19 cellular contexts compared by ENCODE assay signal in the genomic region with DNA sequence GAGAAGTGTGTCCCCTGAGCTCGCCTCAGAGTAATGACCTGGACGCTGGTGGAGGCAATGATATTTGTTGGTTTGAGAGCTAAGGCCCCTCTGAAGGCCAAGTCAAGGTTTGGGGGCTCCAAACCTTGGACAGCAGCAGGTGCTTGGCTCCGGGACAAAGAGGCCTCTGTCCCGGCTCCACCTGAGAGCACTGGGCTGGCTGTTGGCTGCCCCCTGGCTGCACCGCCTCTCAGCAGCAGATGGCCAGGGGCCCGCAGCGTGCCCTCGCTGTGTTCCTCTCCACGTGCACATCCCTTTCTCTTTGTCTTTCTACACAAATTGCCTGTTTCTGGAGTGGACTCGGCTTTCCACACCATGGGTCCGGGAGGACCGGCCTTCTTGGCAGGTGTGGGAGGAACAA.
DNase-seq lines count a peak whose midpoint lies in the region; ATAC-seq and TF ChIP-seq lines count a peak whose summit lies in the region.
"Had no signal": no experiment of that assay in that cellular context is flagged by ENCODE, and none has a peak within 500 bp of the region (broad histone marks: within the 10 kb centered on the region; RNA-seq: fewer than 3 reads in every experiment).

No MANE protein-coding gene starts in this region.

- TF ChIP-seq CTCF in AG09309 (IDR thresholded peaks at IDR 0.05; ENCODE audit: control insufficient read depth, insufficient read depth, low read depth, low read length, missing control alignments) (peak; percentile 18), Loucy (conservative IDR thresholded peaks at IDR 0.05; ENCODE audit: low read length) (peak; percentile 63), dorsolateral prefrontal cortex (IDR thresholded peaks at IDR 0.05 in 54 of 56, conservative IDR thresholded peaks at IDR 0.05 in 2 of 56; ENCODE audit: low read depth in 1 of 56, partially characterized antibody in 56 of 56) (peak in 55 of 56 donors; percentile 38 to 88 (median 66)), neural progenitor cell (IDR thresholded peaks at IDR 0.05) (peak; percentile 60)

- H3K4me2 ChIP-seq in Loucy (ENCODE audit: low read depth, low read length, poor library complexity, severe bottlenecking), result no peak overlapping the region
- H3K4me2 ChIP-seq in neural progenitor cell, result no peak overlapping the region
- no peak overlapping the region for H3K4me2 ChIP-seq in Karpas-422 (ENCODE audit: low read depth, low read length, poor library complexity, severe bottlenecking)

- intact Hi-C loops in dorsolateral prefrontal cortex (cut with DNase I), result loop anchor here (5.0 to 10.0 kb wide), 11 partner anchors 139 to 757 kb away; partner anchors contain the start of genes NTM (in 2 of the 2) and SNX19 (in 1 of the 2)

- peak overlapping the region; percentile 73 for H3K9ac ChIP-seq in Loucy (ENCODE audit: low read depth, low read length, poor library complexity, severe bottlenecking)
- H3K9ac ChIP-seq in neural progenitor cell, result no peak overlapping the region
- H3K9ac ChIP-seq in Karpas-422 (ENCODE audit: low read length), result no peak overlapping the region

- CTCF ChIA-PET in HEK293T (lab: Yijun Ruan, JAX), result interaction anchor here (0.6 to 0.7 kb wide), 2 partner anchors 607 to 809 kb away, joined by 3 read pairs; no protein-coding TSS in a partner anchor

- H3K9me3 ChIP-seq in Loucy (ENCODE audit: insufficient read depth, low read depth, low read length) (no peaks in the 10 kb centered on the region), neural progenitor cell (ENCODE audit: low read depth) (no peaks in the 10 kb centered on the region), Karpas-422 (ENCODE audit: low read length) (no peaks in the 10 kb centered on the region)
- H3K9me3 ChIP-seq: esophagus muscularis mucosa, transverse colon had no signal

- DNase-seq in AG09309 (ENCODE audit: low read depth) (no peak), dorsolateral prefrontal cortex (peak in 6 of 10 donors; percentile 49 to 74 (median 58)), neural progenitor cell (ENCODE audit: low spot score) (peak; percentile 64), NCI-H1048 (lab: John Stamatoyannopoulos, UW) (no peak), HEK293T (ENCODE audit: extremely low spot score) (no peak), Karpas-422 (no peak)
- DNase-seq: ACHN; activated CD4-positive, alpha-beta T cell treated with anti-CD3 and anti-CD28 coated beads for 36 hours; GDM1; glutamatergic neuron; NCI-H187 treated with DMSO at 0.1 percent for 48 hours; NCI-H748 treated with DMSO at 0.1 percent for 48 hours; stimulated activated CD4-positive, alpha-beta T cell treated with anti-CD3 and anti-CD28 coated beads, Interleukin-2, amount 100 ng/mL, for 24 hours; transverse colon had no signal

- H4K20me1 ChIP-seq in Loucy (ENCODE audit: insufficient read depth, low read length, poor library complexity, severe bottlenecking) (peaks cover 4% of the 10 kb centered on the region), neural progenitor cell (ENCODE audit: low read depth) (no peaks in the 10 kb centered on the region), Karpas-422 (ENCODE audit: insufficient read depth, low read depth, low read length) (no peaks in the 10 kb centered on the region)

- H3K27ac ChIP-seq in dorsolateral prefrontal cortex, result peak overlapping the region in 58 of 59 donors; percentile 60 to 100 (median 92)
- no peak overlapping the region for H3K27ac ChIP-seq in neural progenitor cell
- H3K27ac ChIP-seq in Karpas-422 (ENCODE audit: low read length), result no peak overlapping the region
- H3K27ac ChIP-seq: esophagus muscularis mucosa, transverse colon had no signal

- H3K9me2 ChIP-seq in Loucy (replicated peaks; ENCODE audit: low read depth, low read length) (no peaks in the 10 kb centered on the region), Karpas-422 (replicated peaks; ENCODE audit: insufficient read depth, low read length) (no peaks in the 10 kb centered on the region)

- no peaks in the 10 kb centered on the region for H3K9me3 Mint-ChIP-seq in neural progenitor cell
- H3K9me3 Mint-ChIP-seq: activated naive CD4-positive, alpha-beta T cell treated with anti-CD3 and anti-CD28 coated beads, Interleukin-2, amount 50 U/mL, for 24 hours had no signal

- H3K4me1 ChIP-seq in Loucy (ENCODE audit: insufficient read depth, low read length, poor library complexity, severe bottlenecking), result peaks cover 41% of the 10 kb centered on the region
- H3K4me1 ChIP-seq in neural progenitor cell, result peaks cover 10% of the 10 kb centered on the region
- no peaks in the 10 kb centered on the region for H3K4me1 ChIP-seq in Karpas-422 (ENCODE audit: low read length)

- H3K36me3 ChIP-seq in Loucy (ENCODE audit: insufficient read depth, low read length) (no peaks in the 10 kb centered on the region), neural progenitor cell (no peaks in the 10 kb centered on the region), Karpas-422 (ENCODE audit: insufficient read depth, low read length) (no peaks in the 10 kb centered on the region)
- H3K36me3 ChIP-seq: esophagus muscularis mucosa, transverse colon had no signal

- no peaks in the 10 kb centered on the region for H3K27me3 ChIP-seq in Loucy (ENCODE audit: insufficient read depth, low read length, poor library complexity, severe bottlenecking)
- H3K27me3 ChIP-seq in dorsolateral prefrontal cortex, result no peaks in the 10 kb centered on the region
- H3K27me3 ChIP-seq in neural progenitor cell, result no peaks in the 10 kb centered on the region
- no peaks in the 10 kb centered on the region for H3K27me3 ChIP-seq in Karpas-422 (ENCODE audit: low read length)
- H3K27me3 ChIP-seq: esophagus muscularis mucosa, transverse colon had no signal

- H3K4me3 ChIP-seq in AG09309 (ENCODE audit: control insufficient read depth, low read depth, low read length) (no peak overlapping the region), Loucy (ENCODE audit: low read length, poor library complexity, severe bottlenecking) (no peak overlapping the region), dorsolateral prefrontal cortex (no peak overlapping the region), neural progenitor cell (no peak overlapping the region), Karpas-422 (ENCODE audit: low read length) (no peak overlapping the region)
- H3K4me3 ChIP-seq: esophagus muscularis mucosa, transverse colon had no signal

- H3K27me3 Mint-ChIP-seq in neural progenitor cell (ENCODE audit: insufficient read depth, low read depth), result peaks cover 6% of the 10 kb centered on the region

- no peaks in the 10 kb centered on the region for H3K36me3 Mint-ChIP-seq in neural progenitor cell
- H3K36me3 Mint-ChIP-seq: activated naive CD4-positive, alpha-beta T cell treated with anti-CD3 and anti-CD28 coated beads, Interleukin-2, amount 50 U/mL, for 24 hours had no signal

- no peak overlapping the region for H3K4me3 Mint-ChIP-seq in neural progenitor cell
- H3K4me3 Mint-ChIP-seq: activated CD4-positive, alpha-beta T cell treated with anti-CD3 and anti-CD28 coated beads for 36 hours; activated naive CD4-positive, alpha-beta T cell treated with anti-CD3 and anti-CD28 coated beads, Interleukin-2, amount 50 U/mL, for 24 hours had no signal

- ATAC-seq in GM21619 (IDR thresholded peaks at IDR 0.05; ENCODE audit: unreplicated experiment), result no peak
- ATAC-seq: activated CD4-positive, alpha-beta T cell treated with anti-CD3 and anti-CD28 coated beads for 36 hours; left lobe of liver had no signal

- H3K27ac Mint-ChIP-seq in neural progenitor cell, result peak overlapping the region; percentile 91
- H3K27ac Mint-ChIP-seq: activated CD4-positive, alpha-beta T cell treated with anti-CD3 and anti-CD28 coated beads for 36 hours; activated naive CD4-positive, alpha-beta T cell treated with anti-CD3 and anti-CD28 coated beads, Interleukin-2, amount 50 U/mL, for 24 hours had no signal

- no peak overlapping the region for H2AFZ ChIP-seq in Loucy (ENCODE audit: low read length)
- peak overlapping the region; percentile 27 for H2AFZ ChIP-seq in neural progenitor cell (replicated peaks)
- no peak overlapping the region for H2AFZ ChIP-seq in Karpas-422 (ENCODE audit: low read length)

- H3F3A ChIP-seq in Loucy (ENCODE audit: low read depth), result no peaks in the 10 kb centered on the region
- H3F3A ChIP-seq in neural progenitor cell (ENCODE audit: low read depth), result no peaks in the 10 kb centered on the region

- peaks cover 12% of the 10 kb centered on the region for H3K4me1 Mint-ChIP-seq in neural progenitor cell

- H3K79me2 ChIP-seq in Loucy (ENCODE audit: insufficient read depth, low read length) (peaks cover 22% of the 10 kb centered on the region; the same call in 1 of the 2 replicates), neural progenitor cell (ENCODE audit: low read depth) (no peaks in the 10 kb centered on the region), Karpas-422 (ENCODE audit: low read length) (no peaks in the 10 kb centered on the region)

- POLR2A ChIA-PET in HEK293T (lab: Yijun Ruan, JAX), result no interaction called here

TF ChIP-seq in HEK293T, 16 proteins besides CTCF, POLR2A, EP300 and RAD21:
- TF ChIP-seq FOXK2 (IDR thresholded peaks at IDR 0.05) (no peak), CTBP1 (IDR thresholded peaks at IDR 0.05; ENCODE audit: borderline replicate concordance) (no peak), FOXA1 (IDR thresholded peaks at IDR 0.05) (no peak), HDGF (IDR thresholded peaks at IDR 0.05; ENCODE audit: borderline replicate concordance) (no peak), BHLHE40 (IDR thresholded peaks at IDR 0.05; ENCODE audit: borderline replicate concordance) (no peak), NFRKB (IDR thresholded peaks at IDR 0.05) (no peak), LEF1 (IDR thresholded peaks at IDR 0.05; ENCODE audit: borderline replicate concordance) (no peak), ELF4 (IDR thresholded peaks at IDR 0.05) (no peak), FOXM1 (IDR thresholded peaks at IDR 0.05; ENCODE audit: borderline replicate concordance) (no peak), SP1 (IDR thresholded peaks at IDR 0.05) (no peak), TARDBP (IDR thresholded peaks at IDR 0.05) (no peak), L3MBTL2 (conservative IDR thresholded peaks at IDR 0.05) (no peak), ZNF384 (IDR thresholded peaks at IDR 0.05) (no peak)
- TF ChIP-seq, protein P1, sequence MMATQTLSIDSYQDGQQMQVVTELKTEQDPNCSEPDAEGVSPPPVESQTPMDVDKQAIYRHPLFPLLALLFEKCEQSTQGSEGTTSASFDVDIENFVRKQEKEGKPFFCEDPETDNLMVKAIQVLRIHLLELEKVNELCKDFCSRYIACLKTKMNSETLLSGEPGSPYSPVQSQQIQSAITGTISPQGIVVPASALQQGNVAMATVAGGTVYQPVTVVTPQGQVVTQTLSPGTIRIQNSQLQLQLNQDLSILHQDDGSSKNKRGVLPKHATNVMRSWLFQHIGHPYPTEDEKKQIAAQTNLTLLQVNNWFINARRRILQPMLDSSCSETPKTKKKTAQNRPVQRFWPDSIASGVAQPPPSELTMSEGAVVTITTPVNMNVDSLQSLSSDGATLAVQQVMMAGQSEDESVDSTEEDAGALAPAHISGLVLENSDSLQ (IDR thresholded peaks at IDR 0.05), result no peak
TF ChIP-seq in HEK293T: peak in this region for 0.

Comparison
In these comparisons a context has a peak if more than half of its experiments do, and no peak if none do; other contexts are left out.
1. DNase-seq: peak in dorsolateral prefrontal cortex (6 of 10) and neural progenitor cell (single experiment); none in AG09309 (single experiment), NCI-H1048 (single experiment), HEK293T (single experiment) and Karpas-422 (single experiment).
2. H3K27ac ChIP-seq: peak in dorsolateral prefrontal cortex (58 of 59); none in neural progenitor cell (single experiment) and Karpas-422 (single experiment).
3. Peak in every context shown above with its lines, with median percentiles within 50 percentile points of each other: CTCF ChIP-seq.